In genomic region chr4:76486588-76487276, GRCh38 we compare ENCODE assay signal across 18 cellular contexts. TPM values are rescaled to one million over a fixed set of nuclear protein-coding genes. Genes with fewer than 3 reads are reported as not detected.
DNase-seq lines count a peak whose midpoint lies in the region; ATAC-seq and TF ChIP-seq lines count a peak whose summit lies in the region.
"Had no signal": no experiment of that assay in that cellular context is flagged by ENCODE, and none has a peak within 500 bp of the region (broad histone marks: within the 10 kb centered on the region; RNA-seq: fewer than 3 reads in every experiment).

No MANE protein-coding gene starts in this region.

- H3K4me2 ChIP-seq in OCI-LY3 (ENCODE audit: low read length) = peak overlapping the region; percentile 6; the same call in 1 of the 2 replicates

- H2AFZ ChIP-seq in OCI-LY3 (ENCODE audit: low read depth, low read length) = no peak overlapping the region

- peaks cover 9% of the 10 kb centered on the region for H3K4me1 ChIP-seq in OCI-LY3 (ENCODE audit: low read length)
- peaks cover 21% of the 10 kb centered on the region for H3K4me1 ChIP-seq in iPS-20b (ENCODE audit: insufficient read depth, low read length)

- H3K9ac ChIP-seq in OCI-LY3 (ENCODE audit: low read length) (no peak overlapping the region), iPS-20b (ENCODE audit: low read depth, low read length) (no peak overlapping the region)

- DNase-seq in renal cortical epithelial cell (ENCODE audit: low read depth) (peak; percentile 11), NCI-H2029 treated with DMSO at 0.1 percent for 48 hours (lab: John Stamatoyannopoulos, UW) (no peak), activated gamma-delta T cell (lab: John Stamatoyannopoulos, UW) (no peak)
- DNase-seq in stimulated activated CD8-positive, alpha-beta memory T cell treated with anti-CD3 and anti-CD28 coated beads, Interleukin-4, amount 100 ng/mL, for 48 hours = no peak
- DNase-seq: CD4-positive, CD25-positive, alpha-beta regulatory T cell; DMS79; H7; Karpas-422; NCI-H187 treated with DMSO at 0.1 percent for 48 hours; NCI-H2171 treated with DMSO at 0.1 percent for 48 hours; NCI-H748 treated with DMSO at 0.1 percent for 48 hours; PC-3; SW 1271 had no signal

- no peaks in the 10 kb centered on the region for H3K9me3 ChIP-seq in OCI-LY3 (ENCODE audit: insufficient read depth, low read length)
- no peaks in the 10 kb centered on the region for H3K9me3 ChIP-seq in iPS-20b (ENCODE audit: insufficient read depth, low read depth, low read length)
- H3K9me3 ChIP-seq: SJSA1 had no signal

- H3K27me3 ChIP-seq in OCI-LY3 (ENCODE audit: low read depth, low read length) = peaks cover 4% of the 10 kb centered on the region; the same call in 1 of the 2 replicates
- H3K27me3 ChIP-seq in iPS-20b (ENCODE audit: insufficient read depth, low read length) = no peaks in the 10 kb centered on the region
- H3K27me3 ChIP-seq: SJSA1 had no signal

- no peaks in the 10 kb centered on the region for H4K20me1 ChIP-seq in OCI-LY3 (ENCODE audit: insufficient read depth, low read length)

- H3K27ac ChIP-seq in OCI-LY3 (ENCODE audit: low read length) (no peak overlapping the region), iPS-20b (ENCODE audit: low read length) (peak overlapping the region; percentile 42)
- H3K27ac ChIP-seq: SJSA1 had no signal

- no peaks in the 10 kb centered on the region for H3K36me3 ChIP-seq in OCI-LY3 (replicated peaks; ENCODE audit: low read depth, low read length)
- no peaks in the 10 kb centered on the region for H3K36me3 ChIP-seq in iPS-20b (ENCODE audit: insufficient read depth, low read depth, low read length)
- H3K36me3 ChIP-seq: SJSA1 had no signal

- ATAC-seq in GM18909 (IDR thresholded peaks at IDR 0.05; ENCODE audit: poor library complexity, unreplicated experiment) (peak; percentile 47), HG03025 (IDR thresholded peaks at IDR 0.05; ENCODE audit: low FRiP score, unreplicated experiment) (no peak)
- ATAC-seq: PC-3 had no signal

- H3K4me3 ChIP-seq in OCI-LY3 (ENCODE audit: low read length) (no peak overlapping the region), iPS-20b (ENCODE audit: low read length) (no peak overlapping the region)
- H3K4me3 ChIP-seq: SJSA1 had no signal

- no peak for TF ChIP-seq CTCF in OCI-LY3 (IDR thresholded peaks at IDR 0.05; ENCODE audit: low read depth, low read length)

- no peaks in the 10 kb centered on the region for H3K79me2 ChIP-seq in OCI-LY3 (ENCODE audit: low read length)

RNA-seq across cellular contexts. Expression of gene SHROOM3, which starts 51.7 kb away (rescaled TPM):
- 64.4 and 66.6 TPM in 2 replicates for total RNA-seq in renal cortical epithelial cell
- total RNA-seq: CD4-positive, CD25-positive, alpha-beta regulatory T cell had no signal
